16 cellular contexts compared by ENCODE assay signal in the genomic region with DNA sequence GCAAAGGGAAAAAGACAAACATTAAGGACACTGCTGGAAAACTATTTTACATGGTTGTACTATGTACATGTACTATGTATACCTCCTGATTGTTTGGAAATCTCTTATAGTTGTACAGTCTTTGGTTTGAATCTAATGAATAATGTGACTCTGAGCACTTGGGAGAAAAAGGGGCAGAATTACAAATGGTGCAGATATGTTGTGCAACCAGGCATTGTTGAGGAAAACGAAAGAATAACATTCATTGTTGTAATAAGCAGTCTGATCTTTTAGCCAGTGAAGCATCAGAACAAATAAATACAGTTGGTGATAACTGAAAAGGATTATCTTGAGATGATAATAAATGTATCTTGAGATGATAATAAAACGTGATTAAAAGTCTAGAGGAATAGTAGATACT.
"Had no signal": no experiment of that assay in that cellular context is flagged by ENCODE, and none has a peak within 500 bp of the region (broad histone marks: within the 10 kb centered on the region; RNA-seq: fewer than 3 reads in every experiment).

No MANE protein-coding gene starts in this region.

- ATAC-seq: activated T-helper 17 cell treated with anti-CD3 and anti-CD28 coated beads, Interleukin-2, amount 50 U/mL, for 72 hours; left lung; psoas muscle had no signal

- H3K4me1 Mint-ChIP-seq: activated naive CD4-positive, alpha-beta T cell treated with anti-CD3 and anti-CD28 coated beads, Interleukin-2, amount 10 ng/mL, durations not matched to agents 7 days and 5 days; nephron progenitor cell had no signal

- H3K9me3 Mint-ChIP-seq: activated B cell treated with CpG ODN at 0.5 μM for 24 hours; activated CD4-positive, alpha-beta T cell treated with anti-CD3 and anti-CD28 coated beads, Interleukin-2, amount 10 ng/mL, durations not matched to agents 24 days and 14 days; activated naive CD4-positive, alpha-beta T cell treated with anti-CD3 and anti-CD28 coated beads, Interleukin-2, amount 10 ng/mL, durations not matched to agents 7 days and 5 days; activated T-helper 17 cell treated with anti-CD3 and anti-CD28 coated beads, Interleukin-2, amount 50 U/mL, for 72 hours; nephron progenitor cell had no signal

- H3K27ac Mint-ChIP-seq: activated CD4-positive, alpha-beta T cell treated with anti-CD3 and anti-CD28 coated beads, Interleukin-2, amount 10 ng/mL, durations not matched to agents 24 days and 14 days; activated naive CD4-positive, alpha-beta T cell treated with anti-CD3 and anti-CD28 coated beads, Interleukin-2, amount 10 ng/mL, durations not matched to agents 7 days and 5 days; nephron progenitor cell had no signal

- H3K4me3 Mint-ChIP-seq: activated B cell treated with CpG ODN at 0.5 μM for 24 hours; activated CD4-positive, alpha-beta T cell treated with anti-CD3 and anti-CD28 coated beads, Interleukin-2, amount 10 ng/mL, durations not matched to agents 24 days and 14 days; activated naive CD4-positive, alpha-beta T cell treated with anti-CD3 and anti-CD28 coated beads, Interleukin-2, amount 10 ng/mL, durations not matched to agents 7 days and 5 days; activated T-helper 17 cell treated with anti-CD3 and anti-CD28 coated beads, Interleukin-2, amount 50 U/mL, for 72 hours; nephron progenitor cell had no signal

- H3K4me3 ChIP-seq: left lung, psoas muscle, sigmoid colon, stomach, thyroid gland had no signal

- DNase-seq: activated B cell treated with CpG ODN at 0.5 μM for 24 hours; activated CD4-positive, alpha-beta T cell treated with anti-CD3 and anti-CD28 coated beads, Interleukin-2, amount 10 ng/mL, durations not matched to agents 24 days and 14 days; activated CD8-positive, alpha-beta memory T cell treated with anti-CD3 and anti-CD28 coated beads for 24 hours; activated naive CD4-positive, alpha-beta T cell treated with anti-CD3 and anti-CD28 coated beads, Interleukin-2, amount 10 ng/mL, durations not matched to agents 7 days and 5 days; amygdala; left lung; mesendoderm; nephron progenitor cell; psoas muscle; sigmoid colon; stimulated activated CD4-positive, alpha-beta T cell treated with anti-CD3 and anti-CD28 coated beads, Interleukin-4, amount 100 ng/mL, for 1 hour; stimulated activated CD8-positive, alpha-beta memory T cell treated with anti-CD3 and anti-CD28 coated beads, Interleukin-4, amount 100 ng/mL, for 48 hours; stomach; T-helper 2 cell; thyroid gland had no signal

- H3K27me3 Mint-ChIP-seq: activated B cell treated with CpG ODN at 0.5 μM for 24 hours; activated CD4-positive, alpha-beta T cell treated with anti-CD3 and anti-CD28 coated beads, Interleukin-2, amount 10 ng/mL, durations not matched to agents 24 days and 14 days; activated naive CD4-positive, alpha-beta T cell treated with anti-CD3 and anti-CD28 coated beads, Interleukin-2, amount 10 ng/mL, durations not matched to agents 7 days and 5 days; activated T-helper 17 cell treated with anti-CD3 and anti-CD28 coated beads, Interleukin-2, amount 50 U/mL, for 72 hours had no signal
